ENCODE assay signal across 15 cellular contexts in genomic region chr17:850828-851759, GRCh38.
DNase-seq lines count a peak whose midpoint lies in the region; ATAC-seq, FAIRE-seq and TF ChIP-seq lines count a peak whose summit lies in the region.
"Had no signal": no experiment of that assay in that cellular context is flagged by ENCODE, and none has a peak within 500 bp of the region (broad histone marks: within the 10 kb centered on the region; RNA-seq: fewer than 3 reads in every experiment).

No MANE protein-coding gene starts in this region.

- peak overlapping the region; percentile 57 for H3K4me2 ChIP-seq in keratinocyte (ENCODE audit: control insufficient read depth, extremely low read depth, insufficient read depth, low read depth, low read length)

- H3K4me3 ChIP-seq in colonic mucosa (no peak overlapping the region), keratinocyte (ENCODE audit: control insufficient read depth in 2 of 3, extremely low read depth in 1 of 3, insufficient read depth in 2 of 3, low read depth in 1 of 3, low read length in 3 of 3) (peak overlapping the region in 2 of 3 experiments; percentile 8 to 41), skin epidermis (no peak overlapping the region)
- H3K4me3 ChIP-seq: SK-N-MC had no signal

- intact Hi-C loops in colonic mucosa (cut with DNase I), result no loop called here

- dilution Hi-C loops in keratinocyte (cut with MboI; ENCODE audit: extremely low pct_ligation_motif_present, low sequenced_read_pairs), result no loop called here

- H4K20me1 ChIP-seq in keratinocyte (ENCODE audit: control insufficient read depth, extremely low read depth, insufficient read depth, low read length), result peaks cover 11% of the 10 kb centered on the region

- DNase-seq in HFFc6 (peak; percentile 71), colonic mucosa (no peak), keratinocyte (ENCODE audit: low read depth, low spot score) (no peak), GM12892 (ENCODE audit: insufficient read length) (no peak), SKM-1 treated with dmso at 0.1 percent for 144 hours (lab: John Stamatoyannopoulos, UW; ENCODE audit: unreplicated experiment) (no peak), COLO668 (lab: John Stamatoyannopoulos, UW; ENCODE audit: unreplicated experiment) (no peak)
- DNase-seq: activated CD4-positive, alpha-beta memory T cell treated with anti-CD3 and anti-CD28 coated beads, Interleukin-2, amount 10 ng/mL, durations not matched to agents 7 days and 5 days; anterior cingulate cortex; NCI-H1930 had no signal

- H3K79me2 ChIP-seq in keratinocyte (ENCODE audit: control insufficient read depth, insufficient read depth, low read length), result peaks cover 80% of the 10 kb centered on the region

- H3K9me3 Mint-ChIP-seq in HFFc6, result no peaks in the 10 kb centered on the region
- H3K9me3 Mint-ChIP-seq: activated CD4-positive, alpha-beta memory T cell treated with anti-CD3 and anti-CD28 coated beads, Interleukin-2, amount 10 ng/mL, durations not matched to agents 7 days and 5 days; stimulated activated memory B cell treated with anti-CD40 and anti-IgM and Interleukin-4, amounts not matched to agents 10 μg/mL and 1 μg/mL and 100 μg/mL, for 72 hours had no signal

- peak overlapping the region; percentile 81 for H3K4me3 Mint-ChIP-seq in HFFc6
- H3K4me3 Mint-ChIP-seq: activated CD4-positive, alpha-beta memory T cell treated with anti-CD3 and anti-CD28 coated beads, Interleukin-2, amount 10 ng/mL, durations not matched to agents 7 days and 5 days; stimulated activated memory B cell treated with anti-CD40 and anti-IgM and Interleukin-4, amounts not matched to agents 10 μg/mL and 1 μg/mL and 100 μg/mL, for 72 hours had no signal

- peak overlapping the region; percentile 93 for H3K27ac Mint-ChIP-seq in HFFc6
- H3K27ac Mint-ChIP-seq: activated CD4-positive, alpha-beta memory T cell treated with anti-CD3 and anti-CD28 coated beads, Interleukin-2, amount 10 ng/mL, durations not matched to agents 7 days and 5 days; stimulated activated memory B cell treated with anti-CD40 and anti-IgM and Interleukin-4, amounts not matched to agents 10 μg/mL and 1 μg/mL and 100 μg/mL, for 72 hours had no signal

- FAIRE-seq in keratinocyte (lab: Jason Lieb, UNC) (peak; percentile 87), GM12892 (lab: Jason Lieb, UNC) (no peak)
- FAIRE-seq: G401.6, GM19239 had no signal

- H3K27me3 Mint-ChIP-seq in HFFc6 (ENCODE audit: insufficient read depth), result peaks cover 4% of the 10 kb centered on the region

- H3K36me3 ChIP-seq in colonic mucosa, result no peaks in the 10 kb centered on the region
- H3K36me3 ChIP-seq in keratinocyte (ENCODE audit: control insufficient read depth in 2 of 2, extremely low read depth in 1 of 2, insufficient read depth in 2 of 2, low read length in 2 of 2), result peaks cover 14 to 18% of the 10 kb centered on the region in 2 experiments

- peak overlapping the region; percentile 38 for H2AFZ ChIP-seq in keratinocyte (ENCODE audit: control insufficient read depth, low read length)

- no peak for ATAC-seq in HG03571 (IDR thresholded peaks at IDR 0.05; ENCODE audit: unreplicated experiment)
- ATAC-seq: stimulated activated memory B cell treated with anti-CD40 and anti-IgM and Interleukin-4, amounts not matched to agents 10 μg/mL and 1 μg/mL and 100 μg/mL, for 72 hours had no signal

- no peaks in the 10 kb centered on the region for H3K36me3 Mint-ChIP-seq in HFFc6 (ENCODE audit: low read depth)
- H3K36me3 Mint-ChIP-seq: stimulated activated memory B cell treated with anti-CD40 and anti-IgM and Interleukin-4, amounts not matched to agents 10 μg/mL and 1 μg/mL and 100 μg/mL, for 72 hours had no signal

- no peak for TF ChIP-seq CTCF in HFFc6 (IDR thresholded peaks at IDR 0.05)
- no peak for TF ChIP-seq CTCF in colonic mucosa (IDR thresholded peaks at IDR 0.05)
- TF ChIP-seq CTCF in keratinocyte (optimal IDR thresholded peaks at IDR 0.05 in 1 of 3, IDR thresholded peaks at IDR 0.05 in 1 of 3, conservative IDR thresholded peaks at IDR 0.05 in 1 of 3; ENCODE audit: extremely low read depth in 1 of 3, insufficient read depth in 2 of 3, low read length in 3 of 3), result no peak

- TF ChIP-seq POLR2A in GM12892 (IDR thresholded peaks at IDR 0.05; ENCODE audit: low read depth, low read length), result no peak

- H3K9me3 ChIP-seq in colonic mucosa, result no peaks in the 10 kb centered on the region
- no peaks in the 10 kb centered on the region for H3K9me3 ChIP-seq in keratinocyte (ENCODE audit: control insufficient read depth, low read depth, low read length)

- H3K27me3 ChIP-seq in colonic mucosa (no peaks in the 10 kb centered on the region), keratinocyte (ENCODE audit: control insufficient read depth, extremely low read depth, insufficient read depth, low read length) (no peaks in the 10 kb centered on the region)

- peak overlapping the region; percentile 43 for H3K27ac ChIP-seq in colonic mucosa
- H3K27ac ChIP-seq in keratinocyte (ENCODE audit: control insufficient read depth, insufficient read depth, low read length), result peak overlapping the region; percentile 50
- H3K27ac ChIP-seq in skin epidermis, result peak overlapping the region in 19 of 21 experiments; percentile 1 to 84 (median 60)
- H3K27ac ChIP-seq: SK-N-MC had no signal

- H3K4me1 ChIP-seq in colonic mucosa, result peaks cover 6% of the 10 kb centered on the region
- peaks cover 23% of the 10 kb centered on the region for H3K4me1 ChIP-seq in keratinocyte (ENCODE audit: control insufficient read depth, extremely low read depth, insufficient read depth, low read length)

- peaks cover 28% of the 10 kb centered on the region for H3K4me1 Mint-ChIP-seq in HFFc6 (ENCODE audit: low read depth)

- H3K9me1 ChIP-seq in keratinocyte (ENCODE audit: control insufficient read depth, extremely low read depth, insufficient read depth, low read length), result no peaks in the 10 kb centered on the region

- H3K9ac ChIP-seq in colonic mucosa (ENCODE audit: low read depth in 2 of 2, low read length in 2 of 2) (peak overlapping the region; percentile 40 to 60), keratinocyte (ENCODE audit: control insufficient read depth, extremely low read depth, insufficient read depth, low read length) (peak overlapping the region; percentile 53)

Comparison
In these comparisons a context has a peak if more than half of its experiments do, and no peak if none do; other contexts are left out.
1. H3K4me3 ChIP-seq: peak in keratinocyte (2 of 3); none in colonic mucosa (single experiment) and skin epidermis (0 of 7).
2. Peak in every context shown above with its lines, with median percentiles within 50 percentile points of each other: H3K27ac ChIP-seq.